28 cellular contexts compared by ENCODE assay signal in genomic region chr4:5044341-5044740, GRCh38. TPM values are rescaled to one million over a fixed set of nuclear protein-coding genes. Genes with fewer than 3 reads are reported as not detected.
"Had no signal": no experiment of that assay in that cellular context is flagged by ENCODE, and none has a peak within 500 bp of the region (broad histone marks: within the 10 kb centered on the region; RNA-seq: fewer than 3 reads in every experiment).

No MANE protein-coding gene starts in this region.

- H3K4me3 ChIP-seq: breast epithelium, hepatocyte, left ventricle myocardium inferior, sigmoid colon, smooth muscle cell, testis, vagina had no signal

- H3K9me3 ChIP-seq: breast epithelium, neutrophil, sigmoid colon, testis, vagina had no signal

- H3K27ac Mint-ChIP-seq: activated naive CD8-positive, alpha-beta T cell; activated T-helper 2 cell treated with anti-CD3 and anti-CD28 coated beads, Interferon-gamma antibody, Interleukin-2, Interleukin-4, amounts not matched to agents 10 μg/mL and 5 μg/mL and 100 μg/mL, durations not matched to agents 14 hours and 24 hours and 36 hours; immature natural killer cell; nephron; stimulated activated memory B cell treated with anti-CD40 and anti-IgM and Interleukin-4, amounts not matched to agents 10 μg/mL and 1 μg/mL and 100 μg/mL, for 72 hours; T-helper 1 cell treated with Interleukin-12 subunit alpha and Interleukin-12 subunit beta and Interleukin-4 antibody, amounts not matched to agents 30 μg/mL and 1 μg/mL, for 36 hours; type B pancreatic cell; WTC11 had no signal

- ATAC-seq: activated T-cell treated with anti-CD3 and anti-CD28 coated beads, Interleukin-2, amount 50 U/mL, for 4 hours; esophagus mucosa had no signal

- H3K4me1 Mint-ChIP-seq: stimulated activated memory B cell treated with anti-CD40 and anti-IgM and Interleukin-4, amounts not matched to agents 10 μg/mL and 1 μg/mL and 100 μg/mL, for 72 hours had no signal

- H3K36me3 ChIP-seq: breast epithelium, left ventricle myocardium inferior, neutrophil, sigmoid colon, vagina had no signal

- H3K36me3 Mint-ChIP-seq: immature natural killer cell; stimulated activated memory B cell treated with anti-CD40 and anti-IgM and Interleukin-4, amounts not matched to agents 10 μg/mL and 1 μg/mL and 100 μg/mL, for 72 hours; type B pancreatic cell; WTC11 had no signal

- H3K4me3 Mint-ChIP-seq: activated naive CD8-positive, alpha-beta T cell; activated T-cell treated with anti-CD3 and anti-CD28 coated beads, Interleukin-2, amount 50 U/mL, for 4 hours; nephron; stimulated activated memory B cell treated with anti-CD40 and anti-IgM and Interleukin-4, amounts not matched to agents 10 μg/mL and 1 μg/mL and 100 μg/mL, for 72 hours; T-helper 1 cell treated with Interleukin-12 subunit alpha and Interleukin-12 subunit beta and Interleukin-4 antibody, amounts not matched to agents 30 μg/mL and 1 μg/mL, for 36 hours; type B pancreatic cell; WTC11 had no signal

- H3K9me3 Mint-ChIP-seq: activated T-cell treated with anti-CD3 and anti-CD28 coated beads, Interleukin-2, amount 50 U/mL, for 4 hours; activated T-helper 2 cell treated with anti-CD3 and anti-CD28 coated beads, Interferon-gamma antibody, Interleukin-2, Interleukin-4, amounts not matched to agents 10 μg/mL and 5 μg/mL and 100 μg/mL, durations not matched to agents 14 hours and 24 hours and 36 hours; immature natural killer cell; nephron; stimulated activated memory B cell treated with anti-CD40 and anti-IgM and Interleukin-4, amounts not matched to agents 10 μg/mL and 1 μg/mL and 100 μg/mL, for 72 hours; T-helper 1 cell treated with Interleukin-12 subunit alpha and Interleukin-12 subunit beta and Interleukin-4 antibody, amounts not matched to agents 30 μg/mL and 1 μg/mL, for 36 hours; type B pancreatic cell had no signal

- DNase-seq: activated CD8-positive, alpha-beta memory T cell treated with anti-CD3 and anti-CD28 coated beads, Interleukin-2, amount 50 U/mL, for 48 hours; activated naive CD4-positive, alpha-beta T cell; activated T-cell treated with anti-CD3 and anti-CD28 coated beads, Interleukin-2, amount 50 U/mL, for 4 hours; cerebellar nuclear complex; effector CD4-positive, alpha-beta T cell; glutamatergic neuron; immature natural killer cell; kidney glomerular epithelial cell; left ventricle myocardium inferior; sigmoid colon; stimulated activated CD4-positive, alpha-beta T cell treated with anti-CD3 and anti-CD28 coated beads, Interleukin-15, amount 100 ng/mL, for 24 hours; T1000; testis had no signal

- H3K4me1 ChIP-seq: breast epithelium, left ventricle myocardium inferior, parathyroid adenoma, sigmoid colon, testis, vagina had no signal

RNA-seq across cellular contexts. Expression of gene STK32B, which starts 6.9 kb away (rescaled TPM):
- total RNA-seq: activated T-cell treated with anti-CD3 and anti-CD28 coated beads, Interleukin-2, amount 50 U/mL, for 4 hours; activated T-helper 2 cell treated with anti-CD3 and anti-CD28 coated beads, Interferon-gamma antibody, Interleukin-2, Interleukin-4, amounts not matched to agents 10 μg/mL and 5 μg/mL and 100 μg/mL, durations not matched to agents 14 hours and 24 hours and 36 hours had no signal
- polyA plus RNA-seq: immature natural killer cell had no signal

RNA-seq across cellular contexts. Expression of gene CYTL1, which starts 25.1 kb away (rescaled TPM):
- total RNA-seq: activated T-cell treated with anti-CD3 and anti-CD28 coated beads, Interleukin-2, amount 50 U/mL, for 4 hours; activated T-helper 2 cell treated with anti-CD3 and anti-CD28 coated beads, Interferon-gamma antibody, Interleukin-2, Interleukin-4, amounts not matched to agents 10 μg/mL and 5 μg/mL and 100 μg/mL, durations not matched to agents 14 hours and 24 hours and 36 hours; myocyte had no signal
